Comparison of ENCODE assay signal across 1 cellular context in the genomic region with DNA sequence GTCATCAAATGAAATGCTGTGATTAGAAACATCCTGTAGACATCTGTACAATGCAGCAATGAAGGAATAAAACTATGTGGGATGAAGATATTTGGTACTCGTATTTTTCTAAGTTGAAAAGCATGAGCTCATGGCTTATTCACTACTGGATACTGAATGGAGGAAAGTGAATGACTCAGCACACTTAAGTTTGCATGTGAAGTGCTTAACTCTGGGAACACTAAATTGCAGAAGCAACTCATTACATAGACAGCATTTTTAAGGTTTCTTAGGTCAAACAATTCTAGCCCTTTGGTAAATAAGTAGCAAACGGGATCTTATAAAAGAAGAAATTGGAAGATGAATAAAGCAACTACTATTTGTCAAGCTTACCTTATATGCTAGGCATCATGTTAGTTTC.
TF ChIP-seq lines count a peak whose summit lies in the region.

No MANE protein-coding gene starts in this region.

TF ChIP-seq in IMR-90, 13 proteins besides CTCF, POLR2A, EP300 and RAD21 (continued from another document):
- TF ChIP-seq ELK1 (IDR thresholded peaks at IDR 0.05; ENCODE audit: borderline replicate concordance, low read depth, low read length) = no peak
- no peak for TF ChIP-seq MAZ (IDR thresholded peaks at IDR 0.05; ENCODE audit: borderline replicate concordance, low read depth, low read length)
- TF ChIP-seq RFX5 (IDR thresholded peaks at IDR 0.05; ENCODE audit: low read depth, low read length) = no peak
- TF ChIP-seq NFE2L2 (IDR thresholded peaks at IDR 0.05; ENCODE audit: low read depth, low read length) = peak; percentile 51; the same call in 1 of the 2 replicates
TF ChIP-seq in IMR-90: peak in this region for 1.
